8 cellular contexts compared by ENCODE assay signal in genomic region chr5:141560141-141560540, GRCh38. TPM values are rescaled to one million over a fixed set of nuclear protein-coding genes. Genes with fewer than 3 reads are reported as not detected.
DNase-seq lines count a peak whose midpoint lies in the region; ATAC-seq and TF ChIP-seq lines count a peak whose summit lies in the region.

No MANE protein-coding gene starts in this region.

- no peak for ATAC-seq in lung (ENCODE audit: insufficient read depth, low FRiP score)

- peaks cover 0 to 2% of the 10 kb centered on the region in 2 donors for H3K9me3 ChIP-seq in lung (ENCODE audit: control insufficient read depth in 2 of 2, insufficient read depth in 1 of 2, low read length in 1 of 2)

- intact Hi-C loops in activated T-helper 2 cell treated with anti-CD3 and anti-CD28 coated beads, Interferon-gamma antibody, Interleukin-2, Interleukin-4, amounts not matched to agents 10 μg/mL and 5 μg/mL and 100 μg/mL, durations not matched to agents 14 hours and 24 hours and 36 hours (cut with micrococcal nuclease): loop anchor here (5.0 kb wide), 2 partner anchors 48 to 913 kb away; partner anchors contain the start of genes IK and NDUFA2

- H3K4me3 ChIP-seq in lung (no peak overlapping the region), urinary bladder (ENCODE audit: low read depth, low read length) (no peak overlapping the region)

- H3K4me1 ChIP-seq in lung (ENCODE audit: control insufficient read depth in 2 of 2, insufficient read depth in 2 of 2, low read length in 2 of 2) (peaks cover 1 to 19% of the 10 kb centered on the region in 2 donors), urinary bladder (ENCODE audit: insufficient read depth) (no peaks in the 10 kb centered on the region)

- H3K27ac ChIP-seq in lung (ENCODE audit: low read depth in 1 of 2, low read length in 1 of 2) (peak overlapping the region; percentile 75 to 92), urinary bladder (ENCODE audit: low read depth) (peak overlapping the region; percentile 56)

- no peak for TF ChIP-seq POLR2A in erythroblast (IDR thresholded peaks at IDR 0.05; ENCODE audit: low read length)

- DNase-seq in activated naive CD4-positive, alpha-beta T cell treated with anti-CD3 and anti-CD28 coated beads, Interleukin-2, amount 50 U/mL, for 16 hours: no peak
- DNase-seq in lung (ENCODE audit: low spot score): no peak
- DNase-seq in activated T-helper 2 cell treated with anti-CD3 and anti-CD28 coated beads, Interferon-gamma antibody, Interleukin-2, Interleukin-4, amounts not matched to agents 10 μg/mL and 5 μg/mL and 100 μg/mL, durations not matched to agents 14 hours and 24 hours and 36 hours (ENCODE audit: low spot score): no peak
- DNase-seq in erythroblast (lab: John Stamatoyannopoulos, UW): no peak
- DNase-seq in inferior parietal cortex (ENCODE audit: extremely low spot score): no peak

- peaks cover 17% of the 10 kb centered on the region for H3K36me3 Mint-ChIP-seq in activated naive CD4-positive, alpha-beta T cell treated with anti-CD3 and anti-CD28 coated beads, Interleukin-2, amount 50 U/mL, for 24 hours
- H3K36me3 Mint-ChIP-seq in brain: peaks cover 68% of the 10 kb centered on the region
- H3K36me3 Mint-ChIP-seq in activated T-helper 2 cell treated with anti-CD3 and anti-CD28 coated beads, Interferon-gamma antibody, Interleukin-2, Interleukin-4, amounts not matched to agents 10 μg/mL and 5 μg/mL and 100 μg/mL, durations not matched to agents 14 hours and 24 hours and 36 hours (ENCODE audit: low read depth): peaks cover 74% of the 10 kb centered on the region

- TF ChIP-seq CTCF in brain (conservative IDR thresholded peaks at IDR 0.05) (no peak), lung (IDR thresholded peaks at IDR 0.05; ENCODE audit: control extremely low read depth, extremely low read depth) (no peak)

- H3K4me3 Mint-ChIP-seq in activated naive CD4-positive, alpha-beta T cell treated with anti-CD3 and anti-CD28 coated beads, Interleukin-2, amount 50 U/mL, for 24 hours: no peak overlapping the region
- peak overlapping the region; percentile 76 to 82 (median 80) for H3K4me3 Mint-ChIP-seq in brain
- H3K4me3 Mint-ChIP-seq in activated T-helper 2 cell treated with anti-CD3 and anti-CD28 coated beads, Interferon-gamma antibody, Interleukin-2, Interleukin-4, amounts not matched to agents 10 μg/mL and 5 μg/mL and 100 μg/mL, durations not matched to agents 14 hours and 24 hours and 36 hours (ENCODE audit: low read depth): no peak overlapping the region

- no peaks in the 10 kb centered on the region for H3K27me3 ChIP-seq in lung (ENCODE audit: control insufficient read depth, insufficient read depth)

- peak overlapping the region; percentile 69 for H3K27ac Mint-ChIP-seq in activated naive CD4-positive, alpha-beta T cell treated with anti-CD3 and anti-CD28 coated beads, Interleukin-2, amount 50 U/mL, for 24 hours
- peak overlapping the region; percentile 99 to 100 (median 100) for H3K27ac Mint-ChIP-seq in brain
- no peak overlapping the region for H3K27ac Mint-ChIP-seq in activated T-helper 2 cell treated with anti-CD3 and anti-CD28 coated beads, Interferon-gamma antibody, Interleukin-2, Interleukin-4, amounts not matched to agents 10 μg/mL and 5 μg/mL and 100 μg/mL, durations not matched to agents 14 hours and 24 hours and 36 hours

- H3K4me1 Mint-ChIP-seq in activated naive CD4-positive, alpha-beta T cell treated with anti-CD3 and anti-CD28 coated beads, Interleukin-2, amount 50 U/mL, for 24 hours: peaks cover 54% of the 10 kb centered on the region
- H3K4me1 Mint-ChIP-seq in brain: peaks cover 64% of the 10 kb centered on the region
- peaks cover 28% of the 10 kb centered on the region for H3K4me1 Mint-ChIP-seq in activated T-helper 2 cell treated with anti-CD3 and anti-CD28 coated beads, Interferon-gamma antibody, Interleukin-2, Interleukin-4, amounts not matched to agents 10 μg/mL and 5 μg/mL and 100 μg/mL, durations not matched to agents 14 hours and 24 hours and 36 hours (ENCODE audit: low read depth)

- H3K36me3 ChIP-seq in lung (ENCODE audit: control insufficient read depth in 2 of 2, insufficient read depth in 2 of 2, low read length in 2 of 2) (peaks cover 4 to 19% of the 10 kb centered on the region in 2 donors), urinary bladder (ENCODE audit: insufficient read depth) (no peaks in the 10 kb centered on the region)

- no peaks in the 10 kb centered on the region for H3K27me3 Mint-ChIP-seq in activated naive CD4-positive, alpha-beta T cell treated with anti-CD3 and anti-CD28 coated beads, Interleukin-2, amount 50 U/mL, for 24 hours
- H3K27me3 Mint-ChIP-seq in brain: no peaks in the 10 kb centered on the region
- no peaks in the 10 kb centered on the region for H3K27me3 Mint-ChIP-seq in activated T-helper 2 cell treated with anti-CD3 and anti-CD28 coated beads, Interferon-gamma antibody, Interleukin-2, Interleukin-4, amounts not matched to agents 10 μg/mL and 5 μg/mL and 100 μg/mL, durations not matched to agents 14 hours and 24 hours and 36 hours (ENCODE audit: low read depth)

- H3K9me3 Mint-ChIP-seq in activated naive CD4-positive, alpha-beta T cell treated with anti-CD3 and anti-CD28 coated beads, Interleukin-2, amount 50 U/mL, for 24 hours: no peaks in the 10 kb centered on the region
- H3K9me3 Mint-ChIP-seq in brain: peaks cover 2 to 14% (median 7%) of the 10 kb centered on the region in 5 experiments
- no peaks in the 10 kb centered on the region for H3K9me3 Mint-ChIP-seq in activated T-helper 2 cell treated with anti-CD3 and anti-CD28 coated beads, Interferon-gamma antibody, Interleukin-2, Interleukin-4, amounts not matched to agents 10 μg/mL and 5 μg/mL and 100 μg/mL, durations not matched to agents 14 hours and 24 hours and 36 hours

RNA-seq across cellular contexts. Expression of gene DIAPH1, which starts 58.7 kb away (rescaled TPM):
- polyA plus RNA-seq in brain (ENCODE audit: insufficient read depth, low read depth, low replicate concordance) (87.8 TPM), lung (10 to 100 TPM; 54.0 to 74.8 TPM), urinary bladder (30.3 TPM)
- total RNA-seq in lung (100 to 1,000 TPM in 1 of 2 donors, 10 to 100 TPM in 1; 41.7 to 151 TPM), urinary bladder (18.1 TPM)
- total RNA-seq in activated T-helper 2 cell treated with anti-CD3 and anti-CD28 coated beads, Interferon-gamma antibody, Interleukin-2, Interleukin-4, amounts not matched to agents 10 μg/mL and 5 μg/mL and 100 μg/mL, durations not matched to agents 14 hours and 24 hours and 36 hours: 228 and 234 TPM in 2 replicates

Comparison
In these comparisons a context has a peak if more than half of its experiments do, and no peak if none do; other contexts are left out.
1. H3K4me3 Mint-ChIP-seq: peak in brain (5 of 5); none in activated naive CD4-positive, alpha-beta T cell treated with anti-CD3 and anti-CD28 coated beads, Interleukin-2, amount 50 U/mL, for 24 hours (single experiment) and activated T-helper 2 cell treated with anti-CD3 and anti-CD28 coated beads, Interferon-gamma antibody, Interleukin-2, Interleukin-4, amounts not matched to agents 10 μg/mL and 5 μg/mL and 100 μg/mL, durations not matched to agents 14 hours and 24 hours and 36 hours (single experiment).